In genomic region chr2:215188078-215188477, GRCh38 we compare ENCODE assay signal across 1 cellular context.
TF ChIP-seq lines count a peak whose summit lies in the region.

No MANE protein-coding gene starts in this region.

TF ChIP-seq in K562, 482 proteins besides CTCF, POLR2A, EP300 and RAD21:
- no peak for TF ChIP-seq MLX (CRISPR knock-in tag; conservative IDR thresholded peaks at IDR 0.05)
- no peak for TF ChIP-seq ZFP1 (CRISPR knock-in tag; IDR thresholded peaks at IDR 0.05)
- peak; percentile 63 for TF ChIP-seq FOSL1 (tag; conservative IDR thresholded peaks at IDR 0.05)
- TF ChIP-seq ZBTB12 (CRISPR knock-in tag; IDR thresholded peaks at IDR 0.05): no peak
- no peak for TF ChIP-seq REST (CRISPR knock-in tag; IDR thresholded peaks at IDR 0.05; ENCODE audit: low read depth)
- no peak for TF ChIP-seq NCOA1 (IDR thresholded peaks at IDR 0.05; ENCODE audit: low read depth)
- TF ChIP-seq ARID1B (IDR thresholded peaks at IDR 0.05): peak; percentile 14; the same call in 1 of the 2 replicates
- peak; percentile 52; the same call in 1 of the 2 replicates for TF ChIP-seq JUND (IDR thresholded peaks at IDR 0.05; ENCODE audit: borderline replicate concordance, low read depth, low read length)
- TF ChIP-seq JUND (tag; IDR thresholded peaks at IDR 0.05; ENCODE audit: borderline replicate concordance, low read depth, low read length): peak; percentile 45; the same call in 2 of the 3 replicates
- no peak for TF ChIP-seq TAF9B (IDR thresholded peaks at IDR 0.05; ENCODE audit: partially characterized antibody)
- no peak for TF ChIP-seq ELF4 (CRISPR knock-in tag; IDR thresholded peaks at IDR 0.05)
- TF ChIP-seq ZNF511 (CRISPR knock-in tag; IDR thresholded peaks at IDR 0.05): no peak
- no peak for TF ChIP-seq ZNF766 (CRISPR knock-in tag; conservative IDR thresholded peaks at IDR 0.05)
- 0 out of 2 replicates have a peak, but pooled peaks have one; percentile 12 for TF ChIP-seq SPI1 (IDR thresholded peaks at IDR 0.05; ENCODE audit: borderline replicate concordance, low read depth, low read length)
- no peak for TF ChIP-seq PBX2 (CRISPR knock-in tag; IDR thresholded peaks at IDR 0.05; ENCODE audit: low read depth)
- no peak for TF ChIP-seq PBX2 (tag; conservative IDR thresholded peaks at IDR 0.05; ENCODE audit: low read depth)
- no peak for TF ChIP-seq SRSF3 (IDR thresholded peaks at IDR 0.05; ENCODE audit: insufficient read depth, low read length)
- no peak for TF ChIP-seq HSF4 (CRISPR knock-in tag; IDR thresholded peaks at IDR 0.05; ENCODE audit: borderline replicate concordance)
- TF ChIP-seq ZNF239 (CRISPR knock-in tag; IDR thresholded peaks at IDR 0.05): peak; percentile 62
- no peak for TF ChIP-seq ATF6 (CRISPR knock-in tag; IDR thresholded peaks at IDR 0.05)
- TF ChIP-seq ZNF778 (CRISPR knock-in tag; IDR thresholded peaks at IDR 0.05): no peak
- TF ChIP-seq BACH1 (tag; IDR thresholded peaks at IDR 0.05): no peak
- no peak for TF ChIP-seq RAD51 (IDR thresholded peaks at IDR 0.05; ENCODE audit: borderline replicate concordance, low read depth)
- no peak for TF ChIP-seq HES1 (IDR thresholded peaks at IDR 0.05; ENCODE audit: low read depth)
- no peak for TF ChIP-seq CEBPG (CRISPR knock-in tag; IDR thresholded peaks at IDR 0.05)
- no peak for TF ChIP-seq CEBPG (tag; conservative IDR thresholded peaks at IDR 0.05 in 1 of 2, IDR thresholded peaks at IDR 0.05 in 1 of 2)
- TF ChIP-seq KAT2B (IDR thresholded peaks at IDR 0.05; ENCODE audit: low read depth, low read length): no peak
